8 cellular contexts compared by ENCODE assay signal in genomic region chr9:99184427-99185327, GRCh38. TPM values are rescaled to one million over a fixed set of nuclear protein-coding genes. Genes with fewer than 3 reads are reported as not detected.
DNase-seq lines count a peak whose midpoint lies in the region; ATAC-seq, FAIRE-seq and TF ChIP-seq lines count a peak whose summit lies in the region.

No MANE protein-coding gene starts in this region.

- no peaks in the 10 kb centered on the region for H3K36me3 Mint-ChIP-seq in T-helper 2 cell treated with Interferon-gamma antibody and Interleukin-4, amounts not matched to agents 5 μg/mL and 100 μg/mL, for 36 hours (ENCODE audit: low read depth)
- no peaks in the 10 kb centered on the region for H3K36me3 Mint-ChIP-seq in astrocyte (ENCODE audit: low read depth, unreplicated experiment)

- peak overlapping the region; percentile 96 for H2AFZ ChIP-seq in astrocyte (ENCODE audit: low read depth, low read length)
- H2AFZ ChIP-seq in hepatocyte, result peak overlapping the region; percentile 18

- DNase-seq in NCI-H1694 treated with DMSO at 0.1 percent for 48 hours (lab: John Stamatoyannopoulos, UW), result peak; percentile 94
- peak; percentile 77 for DNase-seq in T-helper 2 cell treated with Interferon-gamma antibody and Interleukin-4, amounts not matched to agents 5 μg/mL and 100 μg/mL, for 36 hours (ENCODE audit: low spot score)
- peak; percentile 86 for DNase-seq in astrocyte (ENCODE audit: low read depth)
- DNase-seq in hepatocyte (ENCODE audit: low spot score), result peak; percentile 92
- DNase-seq in gastrocnemius medialis, result peak; percentile 70 to 86
- no peak for DNase-seq in cortex of kidney (lab: John Stamatoyannopoulos, UW)

- H3K27me3 ChIP-seq in astrocyte (ENCODE audit: insufficient read depth, low read length), result no peaks in the 10 kb centered on the region
- peaks cover 8% of the 10 kb centered on the region for H3K27me3 ChIP-seq in hepatocyte
- no peaks in the 10 kb centered on the region for H3K27me3 ChIP-seq in gastrocnemius medialis

- peaks cover 18% of the 10 kb centered on the region for H3K4me1 ChIP-seq in astrocyte (ENCODE audit: insufficient read depth, low read length)
- peaks cover 5% of the 10 kb centered on the region for H3K4me1 ChIP-seq in hepatocyte (ENCODE audit: insufficient read depth)
- H3K4me1 ChIP-seq in gastrocnemius medialis, result peaks cover 0 to 7% of the 10 kb centered on the region in 2 donors

- no peak for FAIRE-seq in astrocyte (lab: Jason Lieb, UNC)

- intact Hi-C loops in gastrocnemius medialis (cut with DNase I; ENCODE audit: low total_unique reads), result loop anchor here (5.0 to 10.0 kb wide), 3 partner anchors 80 to 1138 kb away; no protein-coding TSS in a partner anchor

- H4K20me1 ChIP-seq in astrocyte (ENCODE audit: insufficient read depth, low read length), result no peaks in the 10 kb centered on the region
- no peaks in the 10 kb centered on the region for H4K20me1 ChIP-seq in hepatocyte (ENCODE audit: insufficient read depth, poor library complexity, severe bottlenecking)

- H3K27ac Mint-ChIP-seq in T-helper 2 cell treated with Interferon-gamma antibody and Interleukin-4, amounts not matched to agents 5 μg/mL and 100 μg/mL, for 36 hours, result no peak overlapping the region
- peak overlapping the region; percentile 18 for H3K27ac Mint-ChIP-seq in astrocyte (ENCODE audit: unreplicated experiment)

- peaks cover 30% of the 10 kb centered on the region for H3K4me1 Mint-ChIP-seq in T-helper 2 cell treated with Interferon-gamma antibody and Interleukin-4, amounts not matched to agents 5 μg/mL and 100 μg/mL, for 36 hours (ENCODE audit: low read depth)
- H3K4me1 Mint-ChIP-seq in astrocyte (ENCODE audit: low read depth, unreplicated experiment), result peaks cover 11% of the 10 kb centered on the region

- H3K4me3 Mint-ChIP-seq in T-helper 2 cell treated with Interferon-gamma antibody and Interleukin-4, amounts not matched to agents 5 μg/mL and 100 μg/mL, for 36 hours, result no peak overlapping the region
- no peak overlapping the region for H3K4me3 Mint-ChIP-seq in astrocyte (ENCODE audit: unreplicated experiment)

- peak overlapping the region; percentile 35 for H3K9ac ChIP-seq in astrocyte (ENCODE audit: low read length)

- H3K9me3 Mint-ChIP-seq in T-helper 2 cell treated with Interferon-gamma antibody and Interleukin-4, amounts not matched to agents 5 μg/mL and 100 μg/mL, for 36 hours, result no peaks in the 10 kb centered on the region
- H3K9me3 Mint-ChIP-seq in astrocyte (ENCODE audit: unreplicated experiment), result peaks cover 1% of the 10 kb centered on the region

- H3K9me3 ChIP-seq in astrocyte (ENCODE audit: insufficient read depth, low read depth, low read length) (no peaks in the 10 kb centered on the region), hepatocyte (ENCODE audit: low read depth) (no peaks in the 10 kb centered on the region), gastrocnemius medialis (no peaks in the 10 kb centered on the region)

- TF ChIP-seq POLR2A in gastrocnemius medialis (IDR thresholded peaks at IDR 0.05), result no peak

- H3K9me2 ChIP-seq in hepatocyte (replicated peaks; ENCODE audit: insufficient read depth), result no peaks in the 10 kb centered on the region

- H3K4me2 ChIP-seq in astrocyte (ENCODE audit: low read length), result peak overlapping the region; percentile 82
- H3K4me2 ChIP-seq in hepatocyte, result no peak overlapping the region

- H3K36me3 ChIP-seq in astrocyte (ENCODE audit: insufficient read depth, low read length) (no peaks in the 10 kb centered on the region), hepatocyte (replicated peaks; ENCODE audit: insufficient read depth, low read depth) (no peaks in the 10 kb centered on the region), gastrocnemius medialis (no peaks in the 10 kb centered on the region)

- H3K4me3 ChIP-seq in GM12875 (ENCODE audit: low read depth, low read length), result no peak overlapping the region
- H3K4me3 ChIP-seq in astrocyte (ENCODE audit: insufficient read depth, low read depth, low read length), result no peak overlapping the region
- no peak overlapping the region for H3K4me3 ChIP-seq in hepatocyte
- peak overlapping the region; percentile 3 to 48 (median 40) for H3K4me3 ChIP-seq in gastrocnemius medialis

- H3K79me2 ChIP-seq in astrocyte (ENCODE audit: insufficient read depth, low read length) (no peaks in the 10 kb centered on the region), hepatocyte (no peaks in the 10 kb centered on the region)

- ATAC-seq in HG02870 (IDR thresholded peaks at IDR 0.05; ENCODE audit: unreplicated experiment) (peak; percentile 41), gastrocnemius medialis (peak; percentile 94 to 97)

- in situ Hi-C loops in gastrocnemius medialis (cut with MboI; ENCODE audit: low sequenced_read_pairs in 4 of 4), result loop anchor here (25.0 kb wide), 4 partner anchors 628 to 1153 kb away; partner anchors contain the start of gene NR4A3 (in 2 of the 4)

- WGBS in hepatocyte (ENCODE audit: low lambda C conversion rate, missing lambda C conversion rate), result 55% methylated on average over 26 of the region's 31 CpGs

- H3K27me3 Mint-ChIP-seq in T-helper 2 cell treated with Interferon-gamma antibody and Interleukin-4, amounts not matched to agents 5 μg/mL and 100 μg/mL, for 36 hours (ENCODE audit: low read depth), result peaks cover 10% of the 10 kb centered on the region
- H3K27me3 Mint-ChIP-seq in astrocyte (ENCODE audit: low read depth, unreplicated experiment), result peaks cover 6% of the 10 kb centered on the region

- peak; percentile 87 for TF ChIP-seq CTCF in GM12875 (IDR thresholded peaks at IDR 0.05; ENCODE audit: borderline replicate concordance, insufficient read depth, low read depth, low read length)
- TF ChIP-seq CTCF in astrocyte (IDR thresholded peaks at IDR 0.05; ENCODE audit: insufficient read depth, low read depth, low read length), result peak; percentile 99
- TF ChIP-seq CTCF in hepatocyte (IDR thresholded peaks at IDR 0.05; ENCODE audit: poor library complexity), result peak; percentile 96
- peak; percentile 90 to 97 (median 92) for TF ChIP-seq CTCF in gastrocnemius medialis (IDR thresholded peaks at IDR 0.05 in 4 of 5, conservative IDR thresholded peaks at IDR 0.05 in 1 of 5)

- H3K27ac ChIP-seq in astrocyte (ENCODE audit: low read depth, low read length), result no peak overlapping the region
- H3K27ac ChIP-seq in hepatocyte, result no peak overlapping the region
- H3K27ac ChIP-seq in gastrocnemius medialis, result peak overlapping the region in 2 of 4 donors; percentile 12 to 30

RNA-seq across cellular contexts. Expression of gene ALG2, which starts 37.1 kb away (rescaled TPM):
- total RNA-seq in astrocyte, result 33.3 and 35.7 TPM in 2 replicates
- total RNA-seq in hepatocyte, result 51.9 and 55.8 TPM in 2 replicates
- 48.3 and 64.0 TPM in 2 replicates for polyA plus RNA-seq in hepatocyte
- 10 to 100 TPM; 12.3 to 19.9 (median 14.7) TPM for total RNA-seq in gastrocnemius medialis

RNA-seq across cellular contexts. Expression of gene SEC61B, which starts 37.4 kb away (rescaled TPM):
- 263 and 266 TPM in 2 replicates for total RNA-seq in astrocyte
- total RNA-seq in hepatocyte, result 145 and 154 TPM in 2 replicates
- polyA plus RNA-seq in hepatocyte, result 365 and 377 TPM in 2 replicates
- 10 to 100 TPM; 20.5 to 50.5 (median 24.9) TPM for total RNA-seq in gastrocnemius medialis

Comparison
In these comparisons a context has a peak if more than half of its experiments do, and no peak if none do; other contexts are left out.
1. H3K4me3 ChIP-seq: peak in gastrocnemius medialis (4 of 4); none in GM12875 (single experiment), astrocyte (single experiment) and hepatocyte (single experiment).
2. Peak in every context shown above with its lines, with median percentiles within 50 percentile points of each other: CTCF ChIP-seq.